In the genomic region with DNA sequence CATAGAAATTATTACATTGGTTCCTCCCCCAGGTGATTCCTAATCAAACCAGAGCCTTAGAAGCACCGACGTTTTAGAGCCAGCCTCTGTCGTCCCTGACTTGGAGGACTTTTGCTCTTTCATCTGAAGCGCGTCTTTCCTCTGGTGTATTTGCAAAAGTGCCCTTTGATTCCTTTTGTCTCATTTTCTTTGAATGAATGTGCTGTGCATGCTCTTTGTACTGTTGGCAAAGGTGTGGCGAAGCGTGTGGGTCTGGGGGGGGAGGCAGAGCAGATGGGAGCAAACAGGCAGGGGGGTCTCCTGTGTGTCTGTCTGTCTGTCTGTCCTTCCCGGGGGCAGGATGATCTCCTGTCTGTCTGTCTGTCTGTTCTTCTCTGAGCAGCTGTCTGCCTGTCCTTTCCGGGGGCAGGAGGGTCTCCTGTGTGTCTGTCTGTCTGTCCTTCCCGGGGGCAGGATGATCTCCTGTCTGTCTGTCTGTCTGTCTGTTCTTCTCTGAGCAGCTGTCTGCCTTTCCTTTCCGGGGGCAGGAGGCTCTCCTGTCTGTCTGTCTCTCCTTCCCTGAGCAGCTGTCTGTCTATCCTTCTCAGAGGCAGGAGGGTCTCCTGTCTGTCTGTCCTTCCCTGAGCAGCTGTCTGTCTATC, we compare ENCODE assay signal across 22 cellular contexts.
DNase-seq lines count a peak whose midpoint lies in the region; ATAC-seq and TF ChIP-seq lines count a peak whose summit lies in the region.
"Had no signal": no experiment of that assay in that cellular context is flagged by ENCODE, and none has a peak within 500 bp of the region (broad histone marks: within the 10 kb centered on the region; RNA-seq: fewer than 3 reads in every experiment).

No MANE protein-coding gene starts in this region.

- peak overlapping the region; percentile 37 to 73 (median 58); a peak in 4 of 7 replicates for H3K27ac Mint-ChIP-seq in H9
- peak overlapping the region; percentile 15; the same call in 1 of the 2 replicates for H3K27ac Mint-ChIP-seq in WTC11
- peak overlapping the region; percentile 2 for H3K27ac Mint-ChIP-seq in progenitor cell of endocrine pancreas
- no peak overlapping the region for H3K27ac Mint-ChIP-seq in activated T-helper 1 cell treated with anti-CD3 and anti-CD28 coated beads, Interleukin-12 subunit alpha, Interleukin-12 subunit beta, Interleukin-2, Interleukin-4 antibody, amounts not matched to agents 30 ng/mL and 10 ng/mL and 1 ng/mL, durations not matched to agents 14 hours and 24 hours and 36 hours
- H3K27ac Mint-ChIP-seq: HFFc6, T-cell had no signal

- H3K4me1 Mint-ChIP-seq in H9, result peaks cover 6 to 10% of the 10 kb centered on the region in 2 experiments
- H3K4me1 Mint-ChIP-seq in WTC11, result peaks cover 23% of the 10 kb centered on the region
- no peaks in the 10 kb centered on the region for H3K4me1 Mint-ChIP-seq in progenitor cell of endocrine pancreas (ENCODE audit: low read depth)
- H3K4me1 Mint-ChIP-seq in activated T-helper 1 cell treated with anti-CD3 and anti-CD28 coated beads, Interleukin-12 subunit alpha, Interleukin-12 subunit beta, Interleukin-2, Interleukin-4 antibody, amounts not matched to agents 30 ng/mL and 10 ng/mL and 1 ng/mL, durations not matched to agents 14 hours and 24 hours and 36 hours (ENCODE audit: low read depth), result no peaks in the 10 kb centered on the region
- H3K4me1 Mint-ChIP-seq: T-cell had no signal

- TF ChIP-seq CTCF in H9 (conservative IDR thresholded peaks at IDR 0.05), result no peak
- no peak for TF ChIP-seq CTCF in WTC11 (IDR thresholded peaks at IDR 0.05)
- no peak for TF ChIP-seq CTCF in progenitor cell of endocrine pancreas (IDR thresholded peaks at IDR 0.05; ENCODE audit: unreplicated experiment)

- peaks cover 0 to 2% of the 10 kb centered on the region in 2 experiments; a peak in 2 of 5 replicates for H3K9me3 Mint-ChIP-seq in H9
- peaks cover 7% of the 10 kb centered on the region for H3K9me3 Mint-ChIP-seq in WTC11
- H3K9me3 Mint-ChIP-seq in progenitor cell of endocrine pancreas (ENCODE audit: low read depth), result no peaks in the 10 kb centered on the region
- H3K9me3 Mint-ChIP-seq in activated T-helper 1 cell treated with anti-CD3 and anti-CD28 coated beads, Interleukin-12 subunit alpha, Interleukin-12 subunit beta, Interleukin-2, Interleukin-4 antibody, amounts not matched to agents 30 ng/mL and 10 ng/mL and 1 ng/mL, durations not matched to agents 14 hours and 24 hours and 36 hours, result no peaks in the 10 kb centered on the region

- H3K79me1 ChIP-seq in H9 (ENCODE audit: insufficient read depth, low read depth, low read length, poor library complexity, severe bottlenecking), result no peaks in the 10 kb centered on the region

- H3K36me3 Mint-ChIP-seq in H9 (ENCODE audit: insufficient read depth in 1 of 3, low read depth in 3 of 3) (no peaks in the 10 kb centered on the region; a peak in 1 of 7 replicates), WTC11 (peaks cover under 1% of the 10 kb centered on the region; the same call in 1 of the 2 replicates), progenitor cell of endocrine pancreas (ENCODE audit: insufficient read depth) (no peaks in the 10 kb centered on the region)
- no peaks in the 10 kb centered on the region for H3K36me3 Mint-ChIP-seq in activated T-helper 1 cell treated with anti-CD3 and anti-CD28 coated beads, Interleukin-12 subunit alpha, Interleukin-12 subunit beta, Interleukin-2, Interleukin-4 antibody, amounts not matched to agents 30 ng/mL and 10 ng/mL and 1 ng/mL, durations not matched to agents 14 hours and 24 hours and 36 hours (ENCODE audit: low read depth)
- H3K36me3 Mint-ChIP-seq: T-cell had no signal

- no peaks in the 10 kb centered on the region; the same call in 1 of the 2 replicates for H3K4me1 ChIP-seq in H9 (ENCODE audit: insufficient read depth, low read length)
- H3K4me1 ChIP-seq: HAP-1, SJSA1 had no signal

- no peak overlapping the region for H4K5ac ChIP-seq in H9 (ENCODE audit: insufficient read length, low read depth, low read length)

- no peaks in the 10 kb centered on the region for H3K9me3 ChIP-seq in H9 (ENCODE audit: control insufficient read depth, low read depth, low read length)
- H3K9me3 ChIP-seq: HAP-1 had no signal

- H2BK5ac ChIP-seq in H9 (ENCODE audit: insufficient read length, low read length), result no peak overlapping the region

- H2BK12ac ChIP-seq in H9 (ENCODE audit: insufficient read length, low read depth, low read length), result no peak overlapping the region

- no peak overlapping the region; the same call in 1 of the 2 replicates for H3K4ac ChIP-seq in H9 (ENCODE audit: low read depth, low read length)

- no peak overlapping the region for H3K23ac ChIP-seq in H9 (ENCODE audit: insufficient read length, low read depth, low read length)

- H3K4me3 Mint-ChIP-seq in H9 (no peak overlapping the region), WTC11 (no peak overlapping the region), progenitor cell of endocrine pancreas (ENCODE audit: low read depth) (no peak overlapping the region)
- no peak overlapping the region for H3K4me3 Mint-ChIP-seq in activated T-helper 1 cell treated with anti-CD3 and anti-CD28 coated beads, Interleukin-12 subunit alpha, Interleukin-12 subunit beta, Interleukin-2, Interleukin-4 antibody, amounts not matched to agents 30 ng/mL and 10 ng/mL and 1 ng/mL, durations not matched to agents 14 hours and 24 hours and 36 hours
- H3K4me3 Mint-ChIP-seq: HFFc6, T-cell had no signal

- H3K27me3 Mint-ChIP-seq in H9 (ENCODE audit: low read depth) (peaks cover 4% of the 10 kb centered on the region), WTC11 (ENCODE audit: low read depth) (no peaks in the 10 kb centered on the region; the same call in 1 of the 2 replicates), progenitor cell of endocrine pancreas (peaks cover 27% of the 10 kb centered on the region)
- no peaks in the 10 kb centered on the region for H3K27me3 Mint-ChIP-seq in activated T-helper 1 cell treated with anti-CD3 and anti-CD28 coated beads, Interleukin-12 subunit alpha, Interleukin-12 subunit beta, Interleukin-2, Interleukin-4 antibody, amounts not matched to agents 30 ng/mL and 10 ng/mL and 1 ng/mL, durations not matched to agents 14 hours and 24 hours and 36 hours (ENCODE audit: insufficient read depth)

- no peak overlapping the region for H2BK120ac ChIP-seq in H9 (ENCODE audit: low read depth, low read length, poor library complexity, severe bottlenecking)

- H4K20me1 ChIP-seq in H9 (ENCODE audit: control insufficient read depth, insufficient read depth, insufficient read length), result no peaks in the 10 kb centered on the region

- H3T11ph ChIP-seq in H9 (ENCODE audit: low read length), result no peak overlapping the region

- H2AFZ ChIP-seq in H9 (ENCODE audit: low read length), result no peak overlapping the region
- H2AFZ ChIP-seq: GM23248 had no signal

- DNase-seq in NCI-H2107 treated with DMSO at 0.1 percent for 48 hours (lab: John Stamatoyannopoulos, UW; ENCODE audit: unreplicated experiment), result peak; percentile 24
- DNase-seq in NCI-H2107 (lab: John Stamatoyannopoulos, UW), result no peak
- no peak for DNase-seq in H9
- DNase-seq in WTC11 (ENCODE audit: low spot score), result no peak
- no peak for DNase-seq in progenitor cell of endocrine pancreas (ENCODE audit: low spot score, unreplicated experiment)
- no peak for DNase-seq in GM03348 (ENCODE audit: low spot score)
- DNase-seq in activated T-helper 1 cell treated with anti-CD3 and anti-CD28 coated beads, Interleukin-12 subunit alpha, Interleukin-12 subunit beta, Interleukin-2, Interleukin-4 antibody, amounts not matched to agents 30 ng/mL and 10 ng/mL and 1 ng/mL, durations not matched to agents 14 hours and 24 hours and 36 hours (ENCODE audit: low spot score), result no peak
- DNase-seq: DMS153, GM23248, HFFc6, KBM-7, MV-4-11, NCI-H1105, NCI-H1694 treated with DMSO at 0.1 percent for 48 hours, NCI-H2081 treated with DMSO at 0.1 percent for 48 hours, NCI-H2227 treated with DMSO at 0.1 percent for 48 hours, NCI-H510A treated with DMSO at 0.1 percent for 48 hours, Right ventricle myocardium superior, RPMI8226, T-cell had no signal

- H3K23me2 ChIP-seq in H9 (ENCODE audit: insufficient read length, low read depth, low read length, poor library complexity, severe bottlenecking), result no peaks in the 10 kb centered on the region

- no peak overlapping the region for H2AK5ac ChIP-seq in H9 (ENCODE audit: insufficient read length, low read length)

- no peak overlapping the region for H3K56ac ChIP-seq in H9 (ENCODE audit: insufficient read length, low read depth, low read length)

- H4K8ac ChIP-seq in H9 (replicated peaks; ENCODE audit: insufficient read length, low read depth, low read length), result no peak overlapping the region

- H3K27me3 ChIP-seq in H9 (ENCODE audit: insufficient read depth, low read length), result no peaks in the 10 kb centered on the region
- H3K27me3 ChIP-seq: SJSA1 had no signal

- H2BK15ac ChIP-seq in H9 (ENCODE audit: low read depth, low read length), result no peak overlapping the region

- H2BK20ac ChIP-seq in H9 (ENCODE audit: low read depth, low read length, poor library complexity, severe bottlenecking), result no peak overlapping the region

- no peak overlapping the region for H3K4me2 ChIP-seq in H9 (ENCODE audit: insufficient read depth, insufficient read length, low read length)

- CTCF ChIA-PET in WTC11 (lab: Charles Lee), result no interaction called here

- H3K27ac ChIP-seq in H9 (ENCODE audit: insufficient read length, low read depth, low read length), result no peak overlapping the region
- H3K27ac ChIP-seq: GM23248, SJSA1 had no signal

- H3K79me2 ChIP-seq in H9 (ENCODE audit: insufficient read depth, low read length), result no peaks in the 10 kb centered on the region

- H3K18ac ChIP-seq in H9 (ENCODE audit: insufficient read length, low read depth, low read length), result no peak overlapping the region

- ATAC-seq in WTC11, result no peak
- ATAC-seq: T-cell had no signal

- no peak overlapping the region for H3K9ac ChIP-seq in H9 (ENCODE audit: extremely low read depth, insufficient read length, low read length)
- H3K9ac ChIP-seq: GM23248 had no signal

- intact Hi-C loops in activated T-helper 1 cell treated with anti-CD3 and anti-CD28 coated beads, Interleukin-12 subunit alpha, Interleukin-12 subunit beta, Interleukin-2, Interleukin-4 antibody, amounts not matched to agents 30 ng/mL and 10 ng/mL and 1 ng/mL, durations not matched to agents 14 hours and 24 hours and 36 hours (cut with micrococcal nuclease), result no loop called here

- H4K91ac ChIP-seq in H9 (ENCODE audit: insufficient read length, low read depth, low read length), result no peak overlapping the region

- no CpG with 5 or more reads among the region's 11 CpGs for WGBS in H9 (ENCODE audit: extremely low coverage, insufficient read length, low lambda C conversion rate)

- H3K14ac ChIP-seq in H9 (ENCODE audit: insufficient read depth, low read length), result 0 out of 2 replicates have a peak overlapping the region, but pooled peaks have one; percentile 45

- POLR2A ChIA-PET in WTC11 (lab: Charles Lee), result no interaction called here

TF ChIP-seq in WTC11, 78 proteins besides CTCF, POLR2A, EP300 and RAD21 (continues in another document):
- TF ChIP-seq ZNF232 (CRISPR knock-in tag; IDR thresholded peaks at IDR 0.05) (no peak), ZNF219 (CRISPR knock-in tag; IDR thresholded peaks at IDR 0.05; ENCODE audit: borderline replicate concordance) (no peak), ESRRA (CRISPR knock-in tag; IDR thresholded peaks at IDR 0.05; ENCODE audit: borderline replicate concordance) (no peak)
